In genomic region chrX:24493740-24494543, GRCh38 we compare ENCODE assay signal across 1 cellular context.
TF ChIP-seq lines count a peak whose summit lies in the region.

No MANE protein-coding gene starts in this region.

TF ChIP-seq in SK-N-SH, 30 proteins besides CTCF, POLR2A, EP300 and RAD21 (continued from another document):
- TF ChIP-seq GABPA (IDR thresholded peaks at IDR 0.05; ENCODE audit: low read depth) (no peak), MEF2A (IDR thresholded peaks at IDR 0.05; ENCODE audit: borderline replicate concordance, low read depth) (no peak), SIN3A (IDR thresholded peaks at IDR 0.05; ENCODE audit: borderline replicate concordance, low read depth, low read length) (no peak), PBX3 (IDR thresholded peaks at IDR 0.05) (no peak), NFIC (IDR thresholded peaks at IDR 0.05; ENCODE audit: borderline replicate concordance) (no peak), FOXM1 (IDR thresholded peaks at IDR 0.05; ENCODE audit: low read depth) (no peak), RFX5 (IDR thresholded peaks at IDR 0.05; ENCODE audit: low read length) (no peak), NRF1 (IDR thresholded peaks at IDR 0.05; ENCODE audit: low read depth, low read length) (no peak), RXRA (IDR thresholded peaks at IDR 0.05; ENCODE audit: borderline replicate concordance, low read depth) (no peak), ZBTB33 (IDR thresholded peaks at IDR 0.05; ENCODE audit: borderline replicate concordance, low read depth) (no peak), YY1 (IDR thresholded peaks at IDR 0.05; ENCODE audit: low read depth) (no peak), SMC3 (IDR thresholded peaks at IDR 0.05; ENCODE audit: low read depth, low read length) (no peak)
- TF ChIP-seq, protein P1, sequence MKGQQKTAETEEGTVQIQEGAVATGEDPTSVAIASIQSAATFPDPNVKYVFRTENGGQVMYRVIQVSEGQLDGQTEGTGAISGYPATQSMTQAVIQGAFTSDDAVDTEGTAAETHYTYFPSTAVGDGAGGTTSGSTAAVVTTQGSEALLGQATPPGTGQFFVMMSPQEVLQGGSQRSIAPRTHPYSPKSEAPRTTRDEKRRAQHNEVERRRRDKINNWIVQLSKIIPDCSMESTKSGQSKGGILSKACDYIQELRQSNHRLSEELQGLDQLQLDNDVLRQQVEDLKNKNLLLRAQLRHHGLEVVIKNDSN (IDR thresholded peaks at IDR 0.05; ENCODE audit: borderline replicate concordance, low read depth), result no peak
